8 cellular contexts compared by ENCODE assay signal in genomic region chr1:31931241-31932225, GRCh38. TPM values are rescaled to one million over a fixed set of nuclear protein-coding genes. Genes with fewer than 3 reads are reported as not detected.
A peak's percentile ranks its signal among the peaks of the same experiment; 100 is the strongest.
DNase-seq lines count a peak whose midpoint lies in the region; ATAC-seq, FAIRE-seq and TF ChIP-seq lines count a peak whose summit lies in the region.

No MANE protein-coding gene starts in this region.

- TF ChIP-seq CTCF in A549 (IDR thresholded peaks at IDR 0.05) (no peak), right atrium auricular region (IDR thresholded peaks at IDR 0.05) (no peak), thyroid gland (IDR thresholded peaks at IDR 0.05) (no peak)

- H3K27me3 Mint-ChIP-seq in activated CD4-positive, alpha-beta memory T cell treated with anti-CD3 and anti-CD28 coated beads, Interleukin-2, amount 10 ng/mL, durations not matched to agents 7 days and 5 days, result no peaks in the 10 kb centered on the region

- TF ChIP-seq RAD21 in A549 (conservative IDR thresholded peaks at IDR 0.05 in 1 of 2, IDR thresholded peaks at IDR 0.05 in 1 of 2), result no peak

- ATAC-seq in A549 (peak; percentile 50 to 67; a peak in 1 of 6 replicates), HG03354 (IDR thresholded peaks at IDR 0.05; ENCODE audit: poor library complexity, severe bottlenecking, unreplicated experiment) (no peak)

- peak overlapping the region; percentile 48 to 75; a peak in 5 of 6 replicates for H3K27ac ChIP-seq in A549
- H3K27ac ChIP-seq in right atrium auricular region, result peak overlapping the region; percentile 49 to 60
- H3K27ac ChIP-seq in thyroid gland, result peak overlapping the region; percentile 19 to 45 (median 38)

- H3K4me1 Mint-ChIP-seq in activated CD4-positive, alpha-beta memory T cell treated with anti-CD3 and anti-CD28 coated beads, Interleukin-2, amount 10 ng/mL, durations not matched to agents 7 days and 5 days, result peaks cover 86% of the 10 kb centered on the region

- TF ChIP-seq EP300 in A549 (IDR thresholded peaks at IDR 0.05), result no peak

- H3K4me2 ChIP-seq in A549, result peak overlapping the region; percentile 74

- H3K9me3 Mint-ChIP-seq in activated CD4-positive, alpha-beta memory T cell treated with anti-CD3 and anti-CD28 coated beads, Interleukin-2, amount 10 ng/mL, durations not matched to agents 7 days and 5 days, result no peaks in the 10 kb centered on the region

- DNase-seq in A549 (ENCODE audit: low read depth in 1 of 2, low spot score in 1 of 2), result no peak
- peak; percentile 42 for DNase-seq in HS-5 (ENCODE audit: low read depth)
- DNase-seq in activated CD4-positive, alpha-beta memory T cell treated with anti-CD3 and anti-CD28 coated beads, Interleukin-2, amount 10 ng/mL, durations not matched to agents 7 days and 5 days, result no peak
- DNase-seq in right atrium auricular region (ENCODE audit: low spot score), result no peak
- DNase-seq in thyroid gland, result no peak
- DNase-seq in NCI-H146 treated with DMSO at 0.1 percent for 48 hours (lab: John Stamatoyannopoulos, UW; ENCODE audit: unreplicated experiment), result no peak
- no peak for DNase-seq in NCI-H2081 treated with DMSO at 0.1 percent for 48 hours (lab: John Stamatoyannopoulos, UW)

- H3K27me3 ChIP-seq in right atrium auricular region, result no peaks in the 10 kb centered on the region
- H3K27me3 ChIP-seq in thyroid gland, result no peaks in the 10 kb centered on the region

- H3K9me3 ChIP-seq in A549 (no peaks in the 10 kb centered on the region), right atrium auricular region (no peaks in the 10 kb centered on the region), thyroid gland (no peaks in the 10 kb centered on the region)

- intact Hi-C loops in thyroid gland (cut with DNase I), result no loop called here

- H3K36me3 ChIP-seq in right atrium auricular region (no peaks in the 10 kb centered on the region), thyroid gland (no peaks in the 10 kb centered on the region)

- TF ChIP-seq POLR2A in A549 (IDR thresholded peaks at IDR 0.05; ENCODE audit: low read length) (no peak), thyroid gland (IDR thresholded peaks at IDR 0.05) (no peak)

- CTCF ChIA-PET in A549 (lab: Yijun Ruan, JAX), result interaction anchor here (0.6 to 1.4 kb wide), 4 partner anchors 32 to 142 kb away, joined by 3 to 5 read pairs (median 4); partner anchors contain the start of gene SPOCD1
- CTCF ChIA-PET in activated CD4-positive, alpha-beta memory T cell treated with anti-CD3 and anti-CD28 coated beads, Interleukin-2, amount 10 ng/mL, durations not matched to agents 7 days and 5 days (lab: Charles Lee), result interaction anchor here (1.2 to 1.8 kb wide), 3 partner anchors 8 to 33 kb away, joined by 3 to 9 read pairs (median 5); no protein-coding TSS in a partner anchor

- H3K4me3 Mint-ChIP-seq in activated CD4-positive, alpha-beta memory T cell treated with anti-CD3 and anti-CD28 coated beads, Interleukin-2, amount 10 ng/mL, durations not matched to agents 7 days and 5 days, result peak overlapping the region; percentile 63

- 0 out of 3 replicates have a peak overlapping the region, but pooled peaks have one; percentile 6 for H3K4me3 ChIP-seq in A549
- H3K4me3 ChIP-seq in right atrium auricular region, result no peak overlapping the region
- H3K4me3 ChIP-seq in thyroid gland (replicated peaks in 1 of 3), result no peak overlapping the region

- peaks cover 92% of the 10 kb centered on the region for H3K4me1 ChIP-seq in A549
- H3K4me1 ChIP-seq in right atrium auricular region, result peaks cover 0 to 96% of the 10 kb centered on the region in 2 donors
- peaks cover 65 to 80% of the 10 kb centered on the region in 2 donors for H3K4me1 ChIP-seq in thyroid gland

- WGBS in A549 (ENCODE audit: missing lambda C conversion rate), result 5% methylated on average over 4 of the region's 4 CpGs
- 36% methylated on average over 4 of the region's 4 CpGs for WGBS in thyroid gland, 2 donors

- peak overlapping the region; percentile 95 for H3K27ac Mint-ChIP-seq in activated CD4-positive, alpha-beta memory T cell treated with anti-CD3 and anti-CD28 coated beads, Interleukin-2, amount 10 ng/mL, durations not matched to agents 7 days and 5 days

- H3K36me3 Mint-ChIP-seq in activated CD4-positive, alpha-beta memory T cell treated with anti-CD3 and anti-CD28 coated beads, Interleukin-2, amount 10 ng/mL, durations not matched to agents 7 days and 5 days (ENCODE audit: low read depth), result peaks cover 55% of the 10 kb centered on the region

- FAIRE-seq in A549 (lab: Jason Lieb, UNC), result no peak

- POLR2A ChIA-PET in A549 (lab: Yijun Ruan, JAX), result interaction anchor here (1.7 kb wide), 1 partner anchor 24 kb away, joined by 6 read pairs; no protein-coding TSS in a partner anchor
- POLR2A ChIA-PET in activated CD4-positive, alpha-beta memory T cell treated with anti-CD3 and anti-CD28 coated beads, Interleukin-2, amount 10 ng/mL, durations not matched to agents 7 days and 5 days (lab: Charles Lee), result interaction anchor here (1.0 to 8.9 kb wide), 10 partner anchors 8 to 82 kb away, joined by 3 to 211 read pairs (median 4); partner anchors contain the start of genes KHDRBS1 and PTP4A2

TF ChIP-seq in A549, 52 proteins besides CTCF, POLR2A, EP300 and RAD21:
- TF ChIP-seq SREBF2 (IDR thresholded peaks at IDR 0.05) (no peak), GATA3 (IDR thresholded peaks at IDR 0.05; ENCODE audit: borderline replicate concordance) (no peak), FOSL2 (IDR thresholded peaks at IDR 0.05) (no peak), FOSL2 (CRISPR knock-in tag; IDR thresholded peaks at IDR 0.05) (peak; percentile 86), CBX2 (IDR thresholded peaks at IDR 0.05; ENCODE audit: borderline replicate concordance, low read depth) (no peak), BCL3 (IDR thresholded peaks at IDR 0.05) (no peak)
TF ChIP-seq in A549: peak in this region for 1.

RNA-seq across cellular contexts. Expression of gene PTP4A2, which starts 6.6 kb away (rescaled TPM):
- 504 and 563 TPM in 2 replicates for polyA plus RNA-seq in A549 (2011; rRNA removed)
- 49.1 and 51.5 TPM in 2 replicates for polyA plus RNA-seq in A549 (2012; cell fraction: cytosol; rRNA removed)
- polyA plus RNA-seq in A549 (2012; cell fraction: nucleus; rRNA removed), result 13.1 and 17.8 TPM in 2 replicates
- 234 to 263 TPM (median 246 TPM) in 3 replicates for polyA plus RNA-seq in A549 (2017; fragmentation: RNase III; extraction: RNeasy Plus Mini Kit Qiagen cat#74134 plus additional on column Dnase treatment)
- polyA minus RNA-seq in A549 (2011; rRNA and poly(A)+ RNA removed), result 385 and 443 TPM in 2 replicates
- total RNA-seq in activated CD4-positive, alpha-beta memory T cell treated with anti-CD3 and anti-CD28 coated beads, Interleukin-2, amount 10 ng/mL, durations not matched to agents 7 days and 5 days, result 100 to 1,000 TPM; 337 to 349 TPM
- total RNA-seq in right atrium auricular region, result 100 to 1,000 TPM; 261 to 319 TPM
- total RNA-seq in thyroid gland, result 100 to 1,000 TPM; 204 to 507 (median 328) TPM
